Comparison of ENCODE assay signal across 1 cellular context in the genomic region with DNA sequence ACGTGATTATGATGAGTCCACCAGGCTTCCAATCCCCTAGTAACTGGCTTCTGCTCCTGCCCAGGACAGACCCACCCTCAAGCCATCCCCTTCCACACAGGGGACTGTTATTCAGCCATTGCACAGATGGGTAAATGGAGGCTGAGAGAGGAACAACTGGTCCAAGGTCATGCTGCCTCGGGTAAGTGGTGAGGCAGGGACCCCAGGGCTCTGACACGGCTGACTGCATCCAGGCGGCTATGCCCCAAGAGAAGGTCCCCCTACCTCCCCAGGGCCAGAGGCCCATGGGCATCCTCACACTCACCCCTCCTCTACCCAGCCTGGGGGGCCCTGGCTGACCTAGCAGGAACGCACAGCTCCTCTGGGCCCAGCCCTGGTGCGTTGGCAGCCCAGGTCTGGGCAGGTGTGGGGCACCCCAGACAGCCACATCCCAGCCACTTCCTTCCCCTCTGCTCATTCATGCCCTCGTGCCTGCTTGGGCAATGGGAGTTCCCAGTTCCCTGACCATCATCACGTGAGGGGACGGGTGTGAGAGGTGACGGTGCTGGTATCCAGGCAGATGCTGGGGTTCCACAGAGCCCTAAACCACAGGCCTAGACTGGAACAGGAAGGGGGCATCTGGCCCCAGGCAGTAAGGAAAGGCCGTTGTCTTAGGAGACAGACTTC.
TF ChIP-seq lines count a peak whose summit lies in the region.

No MANE protein-coding gene starts in this region.

TF ChIP-seq in HepG2, 621 proteins besides CTCF, POLR2A, EP300 and RAD21:
- TF ChIP-seq, protein P1, sequence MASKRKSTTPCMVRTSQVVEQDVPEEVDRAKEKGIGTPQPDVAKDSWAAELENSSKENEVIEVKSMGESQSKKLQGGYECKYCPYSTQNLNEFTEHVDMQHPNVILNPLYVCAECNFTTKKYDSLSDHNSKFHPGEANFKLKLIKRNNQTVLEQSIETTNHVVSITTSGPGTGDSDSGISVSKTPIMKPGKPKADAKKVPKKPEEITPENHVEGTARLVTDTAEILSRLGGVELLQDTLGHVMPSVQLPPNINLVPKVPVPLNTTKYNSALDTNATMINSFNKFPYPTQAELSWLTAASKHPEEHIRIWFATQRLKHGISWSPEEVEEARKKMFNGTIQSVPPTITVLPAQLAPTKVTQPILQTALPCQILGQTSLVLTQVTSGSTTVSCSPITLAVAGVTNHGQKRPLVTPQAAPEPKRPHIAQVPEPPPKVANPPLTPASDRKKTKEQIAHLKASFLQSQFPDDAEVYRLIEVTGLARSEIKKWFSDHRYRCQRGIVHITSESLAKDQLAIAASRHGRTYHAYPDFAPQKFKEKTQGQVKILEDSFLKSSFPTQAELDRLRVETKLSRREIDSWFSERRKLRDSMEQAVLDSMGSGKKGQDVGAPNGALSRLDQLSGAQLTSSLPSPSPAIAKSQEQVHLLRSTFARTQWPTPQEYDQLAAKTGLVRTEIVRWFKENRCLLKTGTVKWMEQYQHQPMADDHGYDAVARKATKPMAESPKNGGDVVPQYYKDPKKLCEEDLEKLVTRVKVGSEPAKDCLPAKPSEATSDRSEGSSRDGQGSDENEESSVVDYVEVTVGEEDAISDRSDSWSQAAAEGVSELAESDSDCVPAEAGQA (IDR thresholded peaks at IDR 0.05; ENCODE audit: low read depth) = no peak
- TF ChIP-seq, protein P1 (CRISPR knock-in tag; IDR thresholded peaks at IDR 0.05; ENCODE audit: borderline replicate concordance) = no peak
- no peak for TF ChIP-seq MAFK (conservative IDR thresholded peaks at IDR 0.05 in 1 of 2, IDR thresholded peaks at IDR 0.05 in 1 of 2; ENCODE audit: low read length in 2 of 2)
- TF ChIP-seq CBX5 (CRISPR knock-in tag; IDR thresholded peaks at IDR 0.05; ENCODE audit: borderline replicate concordance) = no peak
- no peak for TF ChIP-seq KLF12 (CRISPR knock-in tag; IDR thresholded peaks at IDR 0.05; ENCODE audit: borderline replicate concordance)
- TF ChIP-seq ZNF652 (CRISPR knock-in tag; IDR thresholded peaks at IDR 0.05; ENCODE audit: borderline replicate concordance, low read depth) = no peak
- TF ChIP-seq ZNF629 (CRISPR knock-in tag; conservative IDR thresholded peaks at IDR 0.05) = peak; percentile 82
- no peak for TF ChIP-seq ETV6 (CRISPR knock-in tag; conservative IDR thresholded peaks at IDR 0.05)
- TF ChIP-seq ARID2 (CRISPR knock-in tag; IDR thresholded peaks at IDR 0.05; ENCODE audit: borderline replicate concordance) = no peak
